2 cellular contexts compared by ENCODE assay signal in genomic region chr15:30598953-30599352, GRCh38. TPM values are rescaled to one million over a fixed set of nuclear protein-coding genes. Genes with fewer than 3 reads are reported as not detected.
"Had no signal": no experiment of that assay in that cellular context is flagged by ENCODE, and none has a peak within 500 bp of the region (broad histone marks: within the 10 kb centered on the region; RNA-seq: fewer than 3 reads in every experiment).

No MANE protein-coding gene starts in this region.

RNA-seq across cellular contexts. Expression of gene GOLGA8H, which starts 4.9 kb away (rescaled TPM):
- total RNA-seq: bronchial epithelial cell; naive thymus-derived CD8-positive, alpha-beta T cell had no signal
- polyA plus RNA-seq: naive thymus-derived CD8-positive, alpha-beta T cell had no signal

RNA-seq across cellular contexts. Expression of gene GOLGA8Q, which starts 47.1 kb away (rescaled TPM):
- polyA plus RNA-seq: naive thymus-derived CD8-positive, alpha-beta T cell had no signal
